In the genomic region with DNA sequence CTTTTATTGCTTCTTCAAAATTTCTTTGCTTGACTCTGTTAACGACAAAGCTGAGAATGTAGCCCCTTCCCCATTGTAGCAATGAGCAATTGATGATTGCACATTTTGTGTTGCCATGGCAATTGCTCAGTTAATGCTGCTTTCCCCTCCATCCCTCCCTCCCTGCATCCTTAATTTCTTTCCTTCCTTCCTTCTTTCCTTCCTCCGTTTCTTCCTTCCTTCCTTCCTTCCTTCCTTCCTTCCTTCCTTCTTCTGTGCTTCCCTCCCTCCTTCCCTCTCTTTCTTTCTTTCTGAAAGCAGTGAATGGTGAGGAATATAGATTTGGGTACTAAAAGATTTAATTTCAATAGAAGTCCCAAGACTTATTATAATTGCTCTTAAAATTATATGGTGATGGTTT, we compare ENCODE assay signal across 31 cellular contexts.
"Had no signal": no experiment of that assay in that cellular context is flagged by ENCODE, and none has a peak within 500 bp of the region (broad histone marks: within the 10 kb centered on the region; RNA-seq: fewer than 3 reads in every experiment).

No MANE protein-coding gene starts in this region.

- H3K36me3 ChIP-seq: adrenal gland, brain microvascular endothelial cell, breast epithelium had no signal

- H3K9me3 ChIP-seq: adrenal gland, body of pancreas, breast epithelium had no signal

- H3K4me3 ChIP-seq: adrenal gland, body of pancreas, breast epithelium had no signal

- H3K4me1 ChIP-seq: adrenal gland, body of pancreas, breast epithelium had no signal

- DNase-seq: activated B cell treated with CpG ODN at 0.5 μM for 24 hours; activated CD4-positive, alpha-beta memory T cell treated with anti-CD3 and anti-CD28 coated beads for 36 hours; activated CD4-positive, alpha-beta T cell treated with anti-CD3 and anti-CD28 coated beads for 4 hours; activated CD4-positive, alpha-beta T cell treated with anti-CD3 and anti-CD28 coated beads, Interleukin-2, amount 10 ng/mL, durations not matched to agents 24 days and 14 days; activated CD4-positive, alpha-beta T cell treated with anti-CD3 and anti-CD28 coated beads, Interleukin-2, amount 50 U/mL, for 1 hour; activated CD4-positive, alpha-beta T cell treated with anti-CD3 and anti-CD28 coated beads, Interleukin-2, amount 50 U/mL, for 4 hours; activated CD4-positive, CD25-positive, alpha-beta regulatory T cell treated with anti-CD3 and anti-CD28 coated beads, Interleukin-2, amount 50 U/mL, for 72 hours; activated CD8-positive, alpha-beta memory T cell treated with anti-CD3 and anti-CD28 coated beads, Interleukin-2, amount 50 U/mL, for 4 hours; activated CD8-positive, alpha-beta T cell treated with anti-CD3 and anti-CD28 coated beads for 36 hours; activated effector memory CD4-positive, alpha-beta T cell treated with anti-CD3 and anti-CD28 coated beads, Interleukin-2, amount 50 U/mL, for 16 hours; activated gamma-delta T cell treated with Interleukin-2 at 50 U/mL for 16 hours; activated naive CD4-positive, alpha-beta T cell; activated naive CD4-positive, alpha-beta T cell treated with anti-CD3 and anti-CD28 coated beads for 36 hours; activated naive CD4-positive, alpha-beta T cell treated with anti-CD3 and anti-CD28 coated beads, Interleukin-2, amount 50 U/mL, for 16 hours; activated naive CD8-positive, alpha-beta T cell treated with anti-CD3 and anti-CD28 coated beads for 36 hours; activated T-cell treated with anti-CD3 and anti-CD28 coated beads for 4 hours; activated T-cell treated with anti-CD3 and anti-CD28 coated beads, Interleukin-2, amount 50 U/mL, for 1 hour; activated T-cell treated with anti-CD3 and anti-CD28 coated beads, Interleukin-2, amount 50 U/mL, for 4 hours; activated T-cell treated with anti-CD3 and anti-CD28 coated beads, Interleukin-2, amount 50 U/mL, for 72 hours; adrenal gland; amniotic stem cell; aorta; body of pancreas; brain microvascular endothelial cell; central memory CD4-positive, alpha-beta T cell; T-helper 2 cell; T-helper 9 cell had no signal

- ATAC-seq: activated CD8-positive, alpha-beta T cell treated with anti-CD3 and anti-CD28 coated beads for 36 hours; activated naive CD4-positive, alpha-beta T cell treated with anti-CD3 and anti-CD28 coated beads, Interleukin-2, amount 50 U/mL, for 72 hours; activated T-cell treated with anti-CD3 and anti-CD28 coated beads, Interleukin-2, amount 50 U/mL, for 4 hours; activated T-cell treated with anti-CD3 and anti-CD28 coated beads, Interleukin-2, amount 50 U/mL, for 72 hours; activated T-helper 17 cell treated with anti-CD3 and anti-CD28 coated beads, Interleukin-2, amount 50 U/mL, for 72 hours; body of pancreas had no signal

- H3K27me3 ChIP-seq: adrenal gland, body of pancreas, brain microvascular endothelial cell, breast epithelium had no signal

- H3K27ac ChIP-seq: adrenal gland, body of pancreas, brain microvascular endothelial cell, breast epithelium, VCaP had no signal
